Comparison of ENCODE assay signal across 2 cellular contexts in genomic region chr4:151150821-151151580, GRCh38.
TF ChIP-seq lines count a peak whose summit lies in the region.

No MANE protein-coding gene starts in this region.

TF ChIP-seq in HepG2, 621 proteins besides CTCF, POLR2A, EP300 and RAD21:
- peak; percentile 80 to 87 for TF ChIP-seq MAFK (conservative IDR thresholded peaks at IDR 0.05 in 1 of 2, IDR thresholded peaks at IDR 0.05 in 1 of 2; ENCODE audit: low read length in 2 of 2)
- no peak for TF ChIP-seq ZNF652 (CRISPR knock-in tag; IDR thresholded peaks at IDR 0.05; ENCODE audit: borderline replicate concordance, low read depth)
- no peak for TF ChIP-seq ZMAT5 (CRISPR knock-in tag; IDR thresholded peaks at IDR 0.05; ENCODE audit: borderline replicate concordance, low read depth)
- TF ChIP-seq HNF4G (IDR thresholded peaks at IDR 0.05; ENCODE audit: borderline replicate concordance, low read depth, low read length) = no peak
- no peak for TF ChIP-seq HNF4G (CRISPR knock-in tag; IDR thresholded peaks at IDR 0.05; ENCODE audit: borderline replicate concordance, low read depth)
- peak; percentile 81 for TF ChIP-seq MAFF (IDR thresholded peaks at IDR 0.05; ENCODE audit: low read depth, low read length)
- TF ChIP-seq ZNF616 (CRISPR knock-in tag; IDR thresholded peaks at IDR 0.05; ENCODE audit: low read depth) = no peak
- no peak for TF ChIP-seq POLR2G (IDR thresholded peaks at IDR 0.05; ENCODE audit: low read depth, low read length)

TF ChIP-seq in H1, 55 proteins besides CTCF, POLR2A, EP300 and RAD21:
- TF ChIP-seq SP1 (IDR thresholded peaks at IDR 0.05; ENCODE audit: low read depth, low read length) (no peak), MAFK (IDR thresholded peaks at IDR 0.05; ENCODE audit: low read depth, low read length) (peak; percentile 33; the same call in 1 of the 2 replicates)
